8 cellular contexts compared by ENCODE assay signal in the genomic region with DNA sequence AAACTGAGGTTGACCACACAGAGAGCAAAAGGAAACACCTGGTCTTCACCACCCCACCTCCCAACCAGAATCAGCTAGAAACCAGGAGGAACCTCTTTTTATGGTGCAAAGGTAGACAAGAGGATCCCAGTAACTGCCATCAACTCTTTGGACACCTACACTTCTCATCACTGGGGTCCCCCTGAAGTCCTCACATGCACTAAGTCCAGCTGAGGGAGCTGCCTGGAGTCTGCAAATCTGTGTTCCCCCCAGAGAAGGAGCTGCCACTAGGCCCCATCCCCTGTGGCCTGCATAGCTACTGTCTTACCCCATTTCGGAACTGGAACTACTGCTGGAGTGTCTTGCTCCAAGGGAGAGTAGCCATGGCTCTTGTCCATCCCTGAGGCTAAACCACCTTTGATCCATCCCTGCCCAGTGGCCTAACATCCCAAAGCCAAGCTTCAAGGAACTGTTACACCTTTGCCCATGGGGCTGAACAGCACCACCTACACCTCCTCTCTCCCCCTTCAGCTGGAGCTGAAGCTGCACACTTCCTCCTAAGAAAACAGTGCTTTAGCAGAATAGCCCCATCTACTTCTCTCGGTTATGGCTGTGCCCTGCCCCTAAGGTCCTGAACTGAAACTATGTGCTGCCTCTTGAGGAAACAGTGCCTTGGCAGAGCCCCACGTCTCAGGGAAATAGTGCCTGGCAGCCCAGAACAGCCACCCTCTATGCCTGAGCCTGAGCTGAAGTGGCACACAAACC.
DNase-seq lines count a peak whose midpoint lies in the region; ATAC-seq and TF ChIP-seq lines count a peak whose summit lies in the region.

No MANE protein-coding gene starts in this region.

- H3K23me2 ChIP-seq in H9 (ENCODE audit: insufficient read length, low read depth, low read length, poor library complexity, severe bottlenecking) = no peaks in the 10 kb centered on the region

- no peak overlapping the region for H4K91ac ChIP-seq in H9 (ENCODE audit: insufficient read length, low read depth, low read length)

- H2BK20ac ChIP-seq in H9 (ENCODE audit: low read depth, low read length, poor library complexity, severe bottlenecking) = no peak overlapping the region

- no peaks in the 10 kb centered on the region for H3K27me3 ChIP-seq in H9 (ENCODE audit: insufficient read depth, low read length)
- H3K27me3 ChIP-seq in body of pancreas = no peaks in the 10 kb centered on the region

- H3K36me3 ChIP-seq in body of pancreas (replicated peaks in 1 of 2; ENCODE audit: insufficient read depth in 1 of 2, low read depth in 2 of 2) = no peaks in the 10 kb centered on the region

- no peak overlapping the region for H3K23ac ChIP-seq in H9 (ENCODE audit: insufficient read length, low read depth, low read length)

- no peaks in the 10 kb centered on the region for H3K79me1 ChIP-seq in H9 (ENCODE audit: insufficient read depth, low read depth, low read length, poor library complexity, severe bottlenecking)

- intact Hi-C loops in body of pancreas (cut with DNase I) = loop anchor here (5.0 kb wide), 1 partner anchor 155 kb away; no protein-coding TSS in a partner anchor

- peak overlapping the region; percentile 57 for H3K4me3 Mint-ChIP-seq in activated CD4-positive, alpha-beta memory T cell treated with anti-CD3 and anti-CD28 coated beads, Interleukin-2, amount 10 ng/mL, durations not matched to agents 7 days and 5 days
- H3K4me3 Mint-ChIP-seq in H9 (no peak overlapping the region), type B pancreatic cell (no peak overlapping the region)

- no peak overlapping the region for H3K27ac ChIP-seq in H9 (ENCODE audit: insufficient read length, low read depth, low read length)
- no peak overlapping the region for H3K27ac ChIP-seq in body of pancreas

- H3K27ac Mint-ChIP-seq in activated CD4-positive, alpha-beta memory T cell treated with anti-CD3 and anti-CD28 coated beads, Interleukin-2, amount 10 ng/mL, durations not matched to agents 7 days and 5 days = peak overlapping the region; percentile 93
- H3K27ac Mint-ChIP-seq in H9 (no peak overlapping the region), type B pancreatic cell (no peak overlapping the region)

- no peaks in the 10 kb centered on the region for H3K4me1 ChIP-seq in H9 (ENCODE audit: insufficient read depth, low read length)
- no peaks in the 10 kb centered on the region for H3K4me1 ChIP-seq in body of pancreas

- H3K79me2 ChIP-seq in H9 (ENCODE audit: insufficient read depth, low read length) = no peaks in the 10 kb centered on the region

- DNase-seq in stimulated activated CD8-positive, alpha-beta memory T cell treated with anti-CD3 and anti-CD28 coated beads, Interleukin-12 subunit alpha, Interleukin-12 subunit beta, amount 100 ng/mL, for 1 hour (ENCODE audit: low read depth) = peak; percentile 32
- no peak for DNase-seq in stimulated activated CD8-positive, alpha-beta memory T cell treated with anti-CD3 and anti-CD28 coated beads, Interleukin-4, amount 100 ng/mL, for 48 hours
- peak; percentile 73 for DNase-seq in activated CD4-positive, alpha-beta memory T cell treated with anti-CD3 and anti-CD28 coated beads, Interleukin-2, amount 10 ng/mL, durations not matched to agents 7 days and 5 days
- DNase-seq in H9 (no peak), type B pancreatic cell (ENCODE audit: extremely low spot score, unreplicated experiment) (no peak), body of pancreas (no peak), NCI-H2029 (lab: John Stamatoyannopoulos, UW) (no peak)

- TF ChIP-seq POLR2A in body of pancreas (IDR thresholded peaks at IDR 0.05) = no peak

- H4K20me1 ChIP-seq in H9 (ENCODE audit: control insufficient read depth, insufficient read depth, insufficient read length) = no peaks in the 10 kb centered on the region

- no peak overlapping the region for H3T11ph ChIP-seq in H9 (ENCODE audit: low read length)

- no peak overlapping the region for H2AFZ ChIP-seq in H9 (ENCODE audit: low read length)

- no peak overlapping the region for H4K5ac ChIP-seq in H9 (ENCODE audit: insufficient read length, low read depth, low read length)

- H3K18ac ChIP-seq in H9 (ENCODE audit: insufficient read length, low read depth, low read length) = no peak overlapping the region

- no peak overlapping the region for H3K56ac ChIP-seq in H9 (ENCODE audit: insufficient read length, low read depth, low read length)

- no peak overlapping the region for H2AK5ac ChIP-seq in H9 (ENCODE audit: insufficient read length, low read length)

- H3K9me3 ChIP-seq in H9 (ENCODE audit: control insufficient read depth, low read depth, low read length) (no peaks in the 10 kb centered on the region), body of pancreas (no peaks in the 10 kb centered on the region)

- no peak overlapping the region for H3K14ac ChIP-seq in H9 (ENCODE audit: insufficient read depth, low read length)

- H3K4me2 ChIP-seq in H9 (ENCODE audit: insufficient read depth, insufficient read length, low read length) = no peak overlapping the region

- H2BK120ac ChIP-seq in H9 (ENCODE audit: low read depth, low read length, poor library complexity, severe bottlenecking) = no peak overlapping the region

- peak; percentile 87 for ATAC-seq in HG03095 (IDR thresholded peaks at IDR 0.05; ENCODE audit: unreplicated experiment)
- no peak for ATAC-seq in body of pancreas

- POLR2A ChIA-PET in activated CD4-positive, alpha-beta memory T cell treated with anti-CD3 and anti-CD28 coated beads, Interleukin-2, amount 10 ng/mL, durations not matched to agents 7 days and 5 days (lab: Charles Lee) = interaction anchor here (0.7 to 7.4 kb wide), 27 partner anchors 8 to 661 kb away, joined by 3 to 170 read pairs (median 4); a partner anchor contains a TSS

- no peak for TF ChIP-seq CTCF in H9 (conservative IDR thresholded peaks at IDR 0.05)
- no peak for TF ChIP-seq CTCF in type B pancreatic cell (conservative IDR thresholded peaks at IDR 0.05)
- TF ChIP-seq CTCF in body of pancreas (IDR thresholded peaks at IDR 0.05) = no peak

- H3K4me3 ChIP-seq in body of pancreas = no peak overlapping the region

- no CpG with 5 or more reads among the region's 3 CpGs for WGBS in H9 (ENCODE audit: extremely low coverage, insufficient read length, low lambda C conversion rate)
- WGBS in body of pancreas, 2 donors = 25 to 30% methylated on average over 2 to 3 of the region's 3 CpGs

- H2BK5ac ChIP-seq in H9 (ENCODE audit: insufficient read length, low read length) = no peak overlapping the region

- no peak overlapping the region for H4K8ac ChIP-seq in H9 (replicated peaks; ENCODE audit: insufficient read length, low read depth, low read length)

- H3K9me3 Mint-ChIP-seq in activated CD4-positive, alpha-beta memory T cell treated with anti-CD3 and anti-CD28 coated beads, Interleukin-2, amount 10 ng/mL, durations not matched to agents 7 days and 5 days = peaks cover 10% of the 10 kb centered on the region
- H3K9me3 Mint-ChIP-seq in H9 (peaks cover 15 to 29% of the 10 kb centered on the region in 2 experiments; a peak in 4 of 5 replicates), type B pancreatic cell (no peaks in the 10 kb centered on the region)

- H2BK15ac ChIP-seq in H9 (ENCODE audit: low read depth, low read length) = no peak overlapping the region

- H3K4ac ChIP-seq in H9 (ENCODE audit: low read depth, low read length) = no peak overlapping the region

- no peak overlapping the region for H3K9ac ChIP-seq in H9 (ENCODE audit: extremely low read depth, insufficient read length, low read length)

- peaks cover 62% of the 10 kb centered on the region for H3K4me1 Mint-ChIP-seq in activated CD4-positive, alpha-beta memory T cell treated with anti-CD3 and anti-CD28 coated beads, Interleukin-2, amount 10 ng/mL, durations not matched to agents 7 days and 5 days
- H3K4me1 Mint-ChIP-seq in H9 (no peaks in the 10 kb centered on the region), type B pancreatic cell (ENCODE audit: unreplicated experiment) (no peaks in the 10 kb centered on the region)

- peaks cover 23% of the 10 kb centered on the region for H3K36me3 Mint-ChIP-seq in activated CD4-positive, alpha-beta memory T cell treated with anti-CD3 and anti-CD28 coated beads, Interleukin-2, amount 10 ng/mL, durations not matched to agents 7 days and 5 days (ENCODE audit: low read depth)
- H3K36me3 Mint-ChIP-seq in H9 (ENCODE audit: insufficient read depth in 1 of 3, low read depth in 3 of 3) (no peaks in the 10 kb centered on the region), type B pancreatic cell (no peaks in the 10 kb centered on the region)

- CTCF ChIA-PET in activated CD4-positive, alpha-beta memory T cell treated with anti-CD3 and anti-CD28 coated beads, Interleukin-2, amount 10 ng/mL, durations not matched to agents 7 days and 5 days (lab: Charles Lee) = interaction anchor here (0.9 to 3.3 kb wide), 25 partner anchors 8 to 292 kb away, joined by 3 to 42 read pairs (median 4); a partner anchor contains a TSS

- peaks cover 3% of the 10 kb centered on the region for H3K27me3 Mint-ChIP-seq in activated CD4-positive, alpha-beta memory T cell treated with anti-CD3 and anti-CD28 coated beads, Interleukin-2, amount 10 ng/mL, durations not matched to agents 7 days and 5 days
- H3K27me3 Mint-ChIP-seq in H9 (ENCODE audit: low read depth) = peaks cover 40% of the 10 kb centered on the region
- H3K27me3 Mint-ChIP-seq in type B pancreatic cell = peaks cover 36% of the 10 kb centered on the region

- H2BK12ac ChIP-seq in H9 (ENCODE audit: insufficient read length, low read depth, low read length) = no peak overlapping the region

Comparison
In these comparisons a context has a peak if more than half of its experiments do, and no peak if none do; other contexts are left out.
1. DNase-seq: peak in stimulated activated CD8-positive, alpha-beta memory T cell treated with anti-CD3 and anti-CD28 coated beads, Interleukin-12 subunit alpha, Interleukin-12 subunit beta, amount 100 ng/mL, for 1 hour (single experiment) and activated CD4-positive, alpha-beta memory T cell treated with anti-CD3 and anti-CD28 coated beads, Interleukin-2, amount 10 ng/mL, durations not matched to agents 7 days and 5 days (single experiment); none in stimulated activated CD8-positive, alpha-beta memory T cell treated with anti-CD3 and anti-CD28 coated beads, Interleukin-4, amount 100 ng/mL, for 48 hours (single experiment), H9 (single experiment), type B pancreatic cell (single experiment), body of pancreas (0 of 4) and NCI-H2029 (single experiment).